Comparison of ENCODE assay signal across 28 cellular contexts in genomic region chr18:14014456-14014855, GRCh38.
"Had no signal": no experiment of that assay in that cellular context is flagged by ENCODE, and none has a peak within 500 bp of the region (broad histone marks: within the 10 kb centered on the region; RNA-seq: fewer than 3 reads in every experiment).

No MANE protein-coding gene starts in this region.

- H3K27me3 ChIP-seq: colonic mucosa, esophagus squamous epithelium, foreskin keratinocyte, gastrocnemius medialis, gastroesophageal sphincter, heart right ventricle, hepatocyte had no signal

- H3K27ac ChIP-seq: colonic mucosa, coronary artery, dorsolateral prefrontal cortex, epithelial cell of prostate, esophagus squamous epithelium, foreskin keratinocyte, gastrocnemius medialis, gastroesophageal sphincter, heart left ventricle, heart right ventricle, hepatocyte had no signal

- H3K4me3 ChIP-seq: colonic mucosa, coronary artery, dorsolateral prefrontal cortex, esophagus squamous epithelium, gastrocnemius medialis, gastroesophageal sphincter, heart left ventricle, heart right ventricle, hepatocyte had no signal

- H3K9me3 ChIP-seq: colonic mucosa, esophagus squamous epithelium, gastrocnemius medialis, gastroesophageal sphincter had no signal

- DNase-seq: colonic mucosa; cortex of kidney; dermis blood vessel endothelial cell; dorsolateral prefrontal cortex; effector CD4-positive, alpha-beta T cell; effector CD8-positive, alpha-beta T cell; effector memory CD4-positive, alpha-beta T cell; effector memory CD8-positive, alpha-beta T cell; endodermal cell; erythroblast; esophagus squamous epithelium; foreskin fibroblast; foreskin keratinocyte; foreskin melanocyte; gastrocnemius medialis; glutamatergic neuron; head of caudate nucleus; heart left ventricle; heart right ventricle had no signal

- ATAC-seq: effector memory CD8-positive, alpha-beta T cell; esophagus mucosa; foreskin keratinocyte; gastrocnemius medialis; gastroesophageal sphincter; heart left ventricle; heart right ventricle had no signal

- H3K36me3 ChIP-seq: colonic mucosa, esophagus squamous epithelium, gastrocnemius medialis, gastroesophageal sphincter, heart left ventricle, heart right ventricle had no signal

- FAIRE-seq: colon, endometrium, endothelial cell of umbilical vein, frontal cortex had no signal

- H3K4me2 ChIP-seq: hepatocyte had no signal

- H2AFZ ChIP-seq: hepatocyte had no signal

- H3K79me2 ChIP-seq: hepatocyte had no signal

- H3K4me1 ChIP-seq: colonic mucosa, esophagus squamous epithelium, foreskin keratinocyte, gastrocnemius medialis, gastroesophageal sphincter, heart left ventricle, heart right ventricle had no signal
